ENCODE assay signal across 1 cellular context in the genomic region with DNA sequence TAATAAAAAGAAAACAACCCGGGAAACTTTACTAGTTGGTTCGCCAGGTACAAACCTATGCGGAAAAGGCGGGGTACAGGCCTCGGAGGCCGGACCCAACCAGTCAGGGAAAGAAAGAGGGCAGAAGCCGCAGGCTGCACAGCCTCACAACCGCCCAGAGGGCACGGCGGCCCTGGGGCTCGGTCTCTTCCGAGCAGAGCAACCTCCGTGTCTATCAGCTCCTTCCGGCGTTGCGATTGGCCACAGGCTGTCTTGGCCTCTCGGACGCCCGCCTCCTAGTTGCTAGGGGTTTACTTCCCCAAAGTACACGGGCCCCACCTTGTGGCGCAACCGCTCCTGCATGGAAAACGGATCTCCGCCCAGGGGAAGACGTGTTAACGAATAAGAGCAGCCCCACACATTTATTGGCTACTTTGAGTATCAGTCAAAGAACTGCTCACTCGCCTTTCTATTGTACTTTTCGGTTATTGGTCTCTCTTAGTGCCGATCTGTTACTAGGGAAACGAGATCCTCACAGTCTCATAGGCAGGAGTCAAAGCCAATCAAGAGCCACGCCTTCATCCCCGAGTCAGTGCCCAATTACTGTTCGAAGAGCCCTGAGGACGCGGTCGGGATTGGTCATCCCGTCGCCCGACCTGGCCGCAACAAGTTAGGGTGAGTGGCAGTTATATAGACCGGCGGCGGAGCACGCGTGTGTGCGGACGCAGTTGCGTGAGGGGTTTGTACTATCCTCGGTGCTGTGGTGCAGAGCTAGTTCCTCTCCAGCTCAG.
TF ChIP-seq lines count a peak whose summit lies in the region.

Gene G3BP1, plus strand, starts transcription at position 696 of the 770 bp plus-strand sequence. CDS start 14,667 bp downstream, outside the sequence.

TF ChIP-seq in HepG2, 621 proteins besides CTCF, POLR2A, EP300 and RAD21 (continued from another document and continues in another):
- TF ChIP-seq, protein P1, sequence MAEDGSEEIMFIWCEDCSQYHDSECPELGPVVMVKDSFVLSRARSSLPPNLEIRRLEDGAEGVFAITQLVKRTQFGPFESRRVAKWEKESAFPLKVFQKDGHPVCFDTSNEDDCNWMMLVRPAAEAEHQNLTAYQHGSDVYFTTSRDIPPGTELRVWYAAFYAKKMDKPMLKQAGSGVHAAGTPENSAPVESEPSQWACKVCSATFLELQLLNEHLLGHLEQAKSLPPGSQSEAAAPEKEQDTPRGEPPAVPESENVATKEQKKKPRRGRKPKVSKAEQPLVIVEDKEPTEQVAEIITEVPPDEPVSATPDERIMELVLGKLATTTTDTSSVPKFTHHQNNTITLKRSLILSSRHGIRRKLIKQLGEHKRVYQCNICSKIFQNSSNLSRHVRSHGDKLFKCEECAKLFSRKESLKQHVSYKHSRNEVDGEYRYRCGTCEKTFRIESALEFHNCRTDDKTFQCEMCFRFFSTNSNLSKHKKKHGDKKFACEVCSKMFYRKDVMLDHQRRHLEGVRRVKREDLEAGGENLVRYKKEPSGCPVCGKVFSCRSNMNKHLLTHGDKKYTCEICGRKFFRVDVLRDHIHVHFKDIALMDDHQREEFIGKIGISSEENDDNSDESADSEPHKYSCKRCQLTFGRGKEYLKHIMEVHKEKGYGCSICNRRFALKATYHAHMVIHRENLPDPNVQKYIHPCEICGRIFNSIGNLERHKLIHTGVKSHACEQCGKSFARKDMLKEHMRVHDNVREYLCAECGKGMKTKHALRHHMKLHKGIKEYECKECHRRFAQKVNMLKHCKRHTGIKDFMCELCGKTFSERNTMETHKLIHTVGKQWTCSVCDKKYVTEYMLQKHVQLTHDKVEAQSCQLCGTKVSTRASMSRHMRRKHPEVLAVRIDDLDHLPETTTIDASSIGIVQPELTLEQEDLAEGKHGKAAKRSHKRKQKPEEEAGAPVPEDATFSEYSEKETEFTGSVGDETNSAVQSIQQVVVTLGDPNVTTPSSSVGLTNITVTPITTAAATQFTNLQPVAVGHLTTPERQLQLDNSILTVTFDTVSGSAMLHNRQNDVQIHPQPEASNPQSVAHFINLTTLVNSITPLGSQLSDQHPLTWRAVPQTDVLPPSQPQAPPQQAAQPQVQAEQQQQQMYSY (CRISPR knock-in tag; IDR thresholded peaks at IDR 0.05): peak; percentile 52; the same call in 1 of the 2 replicates
- TF ChIP-seq ZNF747 (CRISPR knock-in tag; IDR thresholded peaks at IDR 0.05; ENCODE audit: borderline replicate concordance): no peak
- TF ChIP-seq DNMT3B (CRISPR knock-in tag; conservative IDR thresholded peaks at IDR 0.05): 0 out of 2 replicates have a peak, but pooled peaks have one; percentile 49
- peak; percentile 96 for TF ChIP-seq SP4 (CRISPR knock-in tag; IDR thresholded peaks at IDR 0.05)
- no peak for TF ChIP-seq SRSF9 (IDR thresholded peaks at IDR 0.05; ENCODE audit: borderline replicate concordance, insufficient read depth, low read depth, low read length, poor library complexity, severe bottlenecking)
- no peak for TF ChIP-seq ARNT (IDR thresholded peaks at IDR 0.05)
- TF ChIP-seq, protein P2, sequence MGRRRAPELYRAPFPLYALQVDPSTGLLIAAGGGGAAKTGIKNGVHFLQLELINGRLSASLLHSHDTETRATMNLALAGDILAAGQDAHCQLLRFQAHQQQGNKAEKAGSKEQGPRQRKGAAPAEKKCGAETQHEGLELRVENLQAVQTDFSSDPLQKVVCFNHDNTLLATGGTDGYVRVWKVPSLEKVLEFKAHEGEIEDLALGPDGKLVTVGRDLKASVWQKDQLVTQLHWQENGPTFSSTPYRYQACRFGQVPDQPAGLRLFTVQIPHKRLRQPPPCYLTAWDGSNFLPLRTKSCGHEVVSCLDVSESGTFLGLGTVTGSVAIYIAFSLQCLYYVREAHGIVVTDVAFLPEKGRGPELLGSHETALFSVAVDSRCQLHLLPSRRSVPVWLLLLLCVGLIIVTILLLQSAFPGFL (CRISPR knock-in tag; IDR thresholded peaks at IDR 0.05): no peak
- no peak for TF ChIP-seq ZNF441 (CRISPR knock-in tag; IDR thresholded peaks at IDR 0.05; ENCODE audit: borderline replicate concordance)
- TF ChIP-seq CREM (IDR thresholded peaks at IDR 0.05): peak; percentile 92
- no peak for TF ChIP-seq CREM (CRISPR knock-in tag; IDR thresholded peaks at IDR 0.05)
- peak; percentile 6; the same call in 1 of the 2 replicates for TF ChIP-seq HOXA3 (CRISPR knock-in tag; IDR thresholded peaks at IDR 0.05)
- TF ChIP-seq, protein P3, sequence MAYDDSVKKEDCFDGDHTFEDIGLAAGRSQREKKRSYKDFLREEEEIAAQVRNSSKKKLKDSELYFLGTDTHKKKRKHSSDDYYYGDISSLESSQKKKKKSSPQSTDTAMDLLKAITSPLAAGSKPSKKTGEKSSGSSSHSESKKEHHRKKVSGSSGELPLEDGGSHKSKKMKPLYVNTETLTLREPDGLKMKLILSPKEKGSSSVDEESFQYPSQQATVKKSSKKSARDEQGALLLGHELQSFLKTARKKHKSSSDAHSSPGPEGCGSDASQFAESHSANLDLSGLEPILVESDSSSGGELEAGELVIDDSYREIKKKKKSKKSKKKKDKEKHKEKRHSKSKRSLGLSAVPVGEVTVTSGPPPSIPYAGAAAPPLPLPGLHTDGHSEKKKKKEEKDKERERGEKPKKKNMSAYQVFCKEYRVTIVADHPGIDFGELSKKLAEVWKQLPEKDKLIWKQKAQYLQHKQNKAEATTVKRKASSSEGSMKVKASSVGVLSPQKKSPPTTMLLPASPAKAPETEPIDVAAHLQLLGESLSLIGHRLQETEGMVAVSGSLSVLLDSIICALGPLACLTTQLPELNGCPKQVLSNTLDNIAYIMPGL (CRISPR knock-in tag; IDR thresholded peaks at IDR 0.05; ENCODE audit: borderline replicate concordance in 1 of 2, low read depth in 1 of 2): peak in 1 of 2 experiments; percentile 74; a peak in 2 of 4 replicates
- no peak for TF ChIP-seq ZNF713 (CRISPR knock-in tag; IDR thresholded peaks at IDR 0.05)
- TF ChIP-seq, protein P4, sequence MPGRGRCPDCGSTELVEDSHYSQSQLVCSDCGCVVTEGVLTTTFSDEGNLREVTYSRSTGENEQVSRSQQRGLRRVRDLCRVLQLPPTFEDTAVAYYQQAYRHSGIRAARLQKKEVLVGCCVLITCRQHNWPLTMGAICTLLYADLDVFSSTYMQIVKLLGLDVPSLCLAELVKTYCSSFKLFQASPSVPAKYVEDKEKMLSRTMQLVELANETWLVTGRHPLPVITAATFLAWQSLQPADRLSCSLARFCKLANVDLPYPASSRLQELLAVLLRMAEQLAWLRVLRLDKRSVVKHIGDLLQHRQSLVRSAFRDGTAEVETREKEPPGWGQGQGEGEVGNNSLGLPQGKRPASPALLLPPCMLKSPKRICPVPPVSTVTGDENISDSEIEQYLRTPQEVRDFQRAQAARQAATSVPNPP (CRISPR knock-in tag; IDR thresholded peaks at IDR 0.05): peak; percentile 20; the same call in 1 of the 2 replicates
- no peak for TF ChIP-seq ZBTB44 (CRISPR knock-in tag; IDR thresholded peaks at IDR 0.05)
- TF ChIP-seq HNF1B (CRISPR knock-in tag; IDR thresholded peaks at IDR 0.05): no peak
- TF ChIP-seq ZNF619 (CRISPR knock-in tag; IDR thresholded peaks at IDR 0.05): no peak
- no peak for TF ChIP-seq NFIC (IDR thresholded peaks at IDR 0.05; ENCODE audit: low read length)
- TF ChIP-seq ZC3H13 (CRISPR knock-in tag; IDR thresholded peaks at IDR 0.05): no peak
- no peak for TF ChIP-seq ZC3H4 (CRISPR knock-in tag; IDR thresholded peaks at IDR 0.05; ENCODE audit: borderline replicate concordance)
- TF ChIP-seq HMGA1 (CRISPR knock-in tag; conservative IDR thresholded peaks at IDR 0.05): no peak
- 0 out of 2 replicates have a peak, but pooled peaks have one; percentile 61 for TF ChIP-seq MAZ (IDR thresholded peaks at IDR 0.05; ENCODE audit: borderline replicate concordance, low read depth, low read length)
- TF ChIP-seq MAZ (CRISPR knock-in tag; IDR thresholded peaks at IDR 0.05; ENCODE audit: low read depth): peak; percentile 73; the same call in 1 of the 2 replicates
- no peak for TF ChIP-seq ZNF512B (CRISPR knock-in tag; IDR thresholded peaks at IDR 0.05; ENCODE audit: borderline replicate concordance)
- TF ChIP-seq PBX3 (CRISPR knock-in tag; IDR thresholded peaks at IDR 0.05; ENCODE audit: borderline replicate concordance): peak; percentile 97
- TF ChIP-seq ZNF737 (CRISPR knock-in tag; IDR thresholded peaks at IDR 0.05; ENCODE audit: borderline replicate concordance): no peak
- TF ChIP-seq EHMT2 (IDR thresholded peaks at IDR 0.05; ENCODE audit: borderline replicate concordance, low read depth, low read length): no peak
- no peak for TF ChIP-seq ZNF33A (CRISPR knock-in tag; IDR thresholded peaks at IDR 0.05; ENCODE audit: borderline replicate concordance)
- TF ChIP-seq, protein P5, sequence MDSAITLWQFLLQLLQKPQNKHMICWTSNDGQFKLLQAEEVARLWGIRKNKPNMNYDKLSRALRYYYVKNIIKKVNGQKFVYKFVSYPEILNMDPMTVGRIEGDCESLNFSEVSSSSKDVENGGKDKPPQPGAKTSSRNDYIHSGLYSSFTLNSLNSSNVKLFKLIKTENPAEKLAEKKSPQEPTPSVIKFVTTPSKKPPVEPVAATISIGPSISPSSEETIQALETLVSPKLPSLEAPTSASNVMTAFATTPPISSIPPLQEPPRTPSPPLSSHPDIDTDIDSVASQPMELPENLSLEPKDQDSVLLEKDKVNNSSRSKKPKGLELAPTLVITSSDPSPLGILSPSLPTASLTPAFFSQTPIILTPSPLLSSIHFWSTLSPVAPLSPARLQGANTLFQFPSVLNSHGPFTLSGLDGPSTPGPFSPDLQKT (CRISPR knock-in tag; IDR thresholded peaks at IDR 0.05; ENCODE audit: borderline replicate concordance): no peak
- no peak for TF ChIP-seq NBN (conservative IDR thresholded peaks at IDR 0.05)
- no peak for TF ChIP-seq ZNF484 (CRISPR knock-in tag; IDR thresholded peaks at IDR 0.05; ENCODE audit: borderline replicate concordance, low read depth)
- TF ChIP-seq SIN3A (IDR thresholded peaks at IDR 0.05; ENCODE audit: borderline replicate concordance, low read depth, low read length): peak; percentile 69; the same call in 1 of the 2 replicates
- TF ChIP-seq NR3C1 (CRISPR knock-in tag; IDR thresholded peaks at IDR 0.05): no peak
- TF ChIP-seq, protein P6, sequence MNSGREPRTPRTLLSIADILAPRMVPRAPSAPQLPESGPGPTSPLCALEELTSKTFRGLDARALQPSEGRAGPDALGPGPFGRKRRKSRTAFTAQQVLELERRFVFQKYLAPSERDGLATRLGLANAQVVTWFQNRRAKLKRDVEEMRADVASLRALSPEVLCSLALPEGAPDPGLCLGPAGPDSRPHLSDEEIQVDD (CRISPR knock-in tag; IDR thresholded peaks at IDR 0.05; ENCODE audit: borderline replicate concordance): no peak
- no peak; the same call in none of the 2 replicates for TF ChIP-seq HOXA5 (CRISPR knock-in tag; IDR thresholded peaks at IDR 0.05)
- no peak for TF ChIP-seq SOX6 (IDR thresholded peaks at IDR 0.05)
- TF ChIP-seq SOX6 (CRISPR knock-in tag; IDR thresholded peaks at IDR 0.05): peak; percentile 76
- no peak for TF ChIP-seq SP140L (CRISPR knock-in tag; IDR thresholded peaks at IDR 0.05; ENCODE audit: borderline replicate concordance)
